In genomic region chr3:122514123-122515019, GRCh38 we compare ENCODE assay signal across 8 cellular contexts. TPM values are rescaled to one million over a fixed set of nuclear protein-coding genes. Genes with fewer than 3 reads are reported as not detected.
DNase-seq lines count a peak whose midpoint lies in the region; ATAC-seq and TF ChIP-seq lines count a peak whose summit lies in the region.

Gene KPNA1, minus strand, starts transcription at chr3:122514939. Its CDS starts 18,374 bp downstream, at chr3:122496565.

- TF ChIP-seq CTCF in brain (conservative IDR thresholded peaks at IDR 0.05) (no peak), gastrocnemius medialis (IDR thresholded peaks at IDR 0.05 in 4 of 5, conservative IDR thresholded peaks at IDR 0.05 in 1 of 5) (no peak)

- peaks cover 22% of the 10 kb centered on the region for H3K36me3 Mint-ChIP-seq in brain

- ATAC-seq in GM18520 (IDR thresholded peaks at IDR 0.05; ENCODE audit: unreplicated experiment) (peak; percentile 87), HG03060 (IDR thresholded peaks at IDR 0.05; ENCODE audit: low read depth, unreplicated experiment) (peak; percentile 66), gastrocnemius medialis (peak; percentile 76 to 84)

- H3K4me1 Mint-ChIP-seq in brain, result peaks cover 52% of the 10 kb centered on the region

- H3K36me3 ChIP-seq in iPS DF 6.9 (ENCODE audit: control insufficient read depth, insufficient read depth, low read length) (no peaks in the 10 kb centered on the region), gastrocnemius medialis (no peaks in the 10 kb centered on the region)

- DNase-seq in 8988T (peak; percentile 96), NCI-H2107 treated with DMSO at 0.1 percent for 48 hours (lab: John Stamatoyannopoulos, UW; ENCODE audit: unreplicated experiment) (peak; percentile 77), UCSD-AML1 (lab: John Stamatoyannopoulos, UW; ENCODE audit: unreplicated experiment) (peak; percentile 92), iPS DF 6.9 (ENCODE audit: low read depth, low spot score) (peak; percentile 64), gastrocnemius medialis (peak; percentile 90 to 93)

- H3K4me3 ChIP-seq in iPS DF 6.9 (ENCODE audit: low read length) (peak within 1 kb of the TSS; percentile 73), gastrocnemius medialis (peak within 1 kb of the TSS; percentile 65 to 94 (median 84))

- no peaks in the 10 kb centered on the region for H3K27me3 ChIP-seq in iPS DF 6.9 (ENCODE audit: control insufficient read depth, insufficient read depth, low read length)
- no peaks in the 10 kb centered on the region for H3K27me3 ChIP-seq in gastrocnemius medialis

- peaks cover 0 to 4% (median 0%) of the 10 kb centered on the region in 5 experiments for H3K9me3 Mint-ChIP-seq in brain

- no peaks in the 10 kb centered on the region for H3K9me3 ChIP-seq in iPS DF 6.9 (ENCODE audit: control insufficient read depth, insufficient read depth, low read length)
- no peaks in the 10 kb centered on the region for H3K9me3 ChIP-seq in gastrocnemius medialis

- in situ Hi-C loops in gastrocnemius medialis (cut with MboI; ENCODE audit: low sequenced_read_pairs in 4 of 4), result loop anchor here in 3 of 4 donors (10.0 kb wide), 2 partner anchors 100 to 130 kb away; partner anchors contain the start of genes FAM162A (in 2 of the 3), MIX23 (in 2 of the 3) and WDR5B (in 1 of the 3)

- no peaks in the 10 kb centered on the region for H3K4me1 ChIP-seq in iPS DF 6.9 (ENCODE audit: control insufficient read depth, insufficient read depth, low read length)
- H3K4me1 ChIP-seq in gastrocnemius medialis, result peaks cover 39 to 44% of the 10 kb centered on the region in 2 donors

- peak; percentile 99 to 100 for TF ChIP-seq POLR2A in gastrocnemius medialis (IDR thresholded peaks at IDR 0.05)

- peak within 1 kb of the TSS; percentile 91 to 96 (median 93) for H3K27ac Mint-ChIP-seq in brain

- peak within 1 kb of the TSS; percentile 89 to 99 (median 95) for H3K4me3 Mint-ChIP-seq in brain

- no CpG with 5 or more reads among the region's 109 CpGs for WGBS in iPS DF 6.9 (ENCODE audit: insufficient coverage, insufficient read length)

- H3K27ac ChIP-seq in iPS DF 6.9 (ENCODE audit: low read length) (no peak within 1 kb of the TSS), gastrocnemius medialis (peak within 1 kb of the TSS; percentile 94 to 99 (median 97))

- intact Hi-C loops in gastrocnemius medialis (cut with DNase I; ENCODE audit: low total_unique reads), result loop anchor here (1.0 to 5.0 kb wide), 4 partner anchors 50 to 278 kb away; partner anchors contain the start of genes DTX3L, HSPBAP1, MIX23 and PARP9

- peaks cover 9% of the 10 kb centered on the region for H3K27me3 Mint-ChIP-seq in brain

RNA-seq across cellular contexts. Expression of gene KPNA1, which starts in this region (rescaled TPM):
- 51.3 TPM for polyA plus RNA-seq in brain (ENCODE audit: insufficient read depth, low read depth, low replicate concordance)
- 100 to 1,000 TPM; 108 to 119 (median 112) TPM for total RNA-seq in gastrocnemius medialis
